1 cellular context compared by ENCODE assay signal in the genomic region with DNA sequence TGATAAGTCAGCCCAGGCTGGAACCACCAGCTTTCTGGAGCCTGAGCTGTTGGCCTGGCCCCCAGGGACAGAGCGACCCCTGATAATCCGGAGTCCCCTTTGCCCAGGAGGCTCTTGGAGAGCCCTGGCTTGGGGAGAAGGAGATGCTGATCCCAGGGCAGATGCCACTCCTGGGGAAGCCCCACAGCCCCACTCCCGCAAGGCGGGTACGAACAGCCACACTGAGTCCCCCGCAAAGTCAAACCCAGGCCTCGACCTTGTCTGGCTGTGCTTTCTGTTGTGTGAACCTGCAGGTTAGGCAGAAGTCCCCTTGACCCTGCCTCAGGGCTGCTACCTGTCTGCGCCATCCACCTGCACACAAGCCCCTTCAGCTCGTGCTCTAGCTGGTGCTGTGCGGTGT.
TF ChIP-seq lines count a peak whose summit lies in the region.

No MANE protein-coding gene starts in this region.

TF ChIP-seq in K562, 482 proteins besides CTCF, POLR2A, EP300 and RAD21:
- TF ChIP-seq, protein P1, sequence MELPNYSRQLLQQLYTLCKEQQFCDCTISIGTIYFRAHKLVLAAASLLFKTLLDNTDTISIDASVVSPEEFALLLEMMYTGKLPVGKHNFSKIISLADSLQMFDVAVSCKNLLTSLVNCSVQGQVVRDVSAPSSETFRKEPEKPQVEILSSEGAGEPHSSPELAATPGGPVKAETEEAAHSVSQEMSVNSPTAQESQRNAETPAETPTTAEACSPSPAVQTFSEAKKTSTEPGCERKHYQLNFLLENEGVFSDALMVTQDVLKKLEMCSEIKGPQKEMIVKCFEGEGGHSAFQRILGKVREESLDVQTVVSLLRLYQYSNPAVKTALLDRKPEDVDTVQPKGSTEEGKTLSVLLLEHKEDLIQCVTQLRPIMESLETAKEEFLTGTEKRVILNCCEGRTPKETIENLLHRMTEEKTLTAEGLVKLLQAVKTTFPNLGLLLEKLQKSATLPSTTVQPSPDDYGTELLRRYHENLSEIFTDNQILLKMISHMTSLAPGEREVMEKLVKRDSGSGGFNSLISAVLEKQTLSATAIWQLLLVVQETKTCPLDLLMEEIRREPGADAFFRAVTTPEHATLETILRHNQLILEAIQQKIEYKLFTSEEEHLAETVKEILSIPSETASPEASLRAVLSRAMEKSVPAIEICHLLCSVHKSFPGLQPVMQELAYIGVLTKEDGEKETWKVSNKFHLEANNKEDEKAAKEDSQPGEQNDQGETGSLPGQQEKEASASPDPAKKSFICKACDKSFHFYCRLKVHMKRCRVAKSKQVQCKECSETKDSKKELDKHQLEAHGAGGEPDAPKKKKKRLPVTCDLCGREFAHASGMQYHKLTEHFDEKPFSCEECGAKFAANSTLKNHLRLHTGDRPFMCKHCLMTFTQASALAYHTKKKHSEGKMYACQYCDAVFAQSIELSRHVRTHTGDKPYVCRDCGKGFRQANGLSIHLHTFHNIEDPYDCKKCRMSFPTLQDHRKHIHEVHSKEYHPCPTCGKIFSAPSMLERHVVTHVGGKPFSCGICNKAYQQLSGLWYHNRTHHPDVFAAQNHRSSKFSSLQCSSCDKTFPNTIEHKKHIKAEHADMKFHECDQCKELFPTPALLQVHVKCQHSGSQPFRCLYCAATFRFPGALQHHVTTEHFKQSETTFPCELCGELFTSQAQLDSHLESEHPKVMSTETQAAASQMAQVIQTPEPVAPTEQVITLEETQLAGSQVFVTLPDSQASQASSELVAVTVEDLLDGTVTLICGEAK (IDR thresholded peaks at IDR 0.05), result no peak
- TF ChIP-seq, protein P1 (CRISPR knock-in tag; IDR thresholded peaks at IDR 0.05), result no peak
- TF ChIP-seq, protein P2, sequence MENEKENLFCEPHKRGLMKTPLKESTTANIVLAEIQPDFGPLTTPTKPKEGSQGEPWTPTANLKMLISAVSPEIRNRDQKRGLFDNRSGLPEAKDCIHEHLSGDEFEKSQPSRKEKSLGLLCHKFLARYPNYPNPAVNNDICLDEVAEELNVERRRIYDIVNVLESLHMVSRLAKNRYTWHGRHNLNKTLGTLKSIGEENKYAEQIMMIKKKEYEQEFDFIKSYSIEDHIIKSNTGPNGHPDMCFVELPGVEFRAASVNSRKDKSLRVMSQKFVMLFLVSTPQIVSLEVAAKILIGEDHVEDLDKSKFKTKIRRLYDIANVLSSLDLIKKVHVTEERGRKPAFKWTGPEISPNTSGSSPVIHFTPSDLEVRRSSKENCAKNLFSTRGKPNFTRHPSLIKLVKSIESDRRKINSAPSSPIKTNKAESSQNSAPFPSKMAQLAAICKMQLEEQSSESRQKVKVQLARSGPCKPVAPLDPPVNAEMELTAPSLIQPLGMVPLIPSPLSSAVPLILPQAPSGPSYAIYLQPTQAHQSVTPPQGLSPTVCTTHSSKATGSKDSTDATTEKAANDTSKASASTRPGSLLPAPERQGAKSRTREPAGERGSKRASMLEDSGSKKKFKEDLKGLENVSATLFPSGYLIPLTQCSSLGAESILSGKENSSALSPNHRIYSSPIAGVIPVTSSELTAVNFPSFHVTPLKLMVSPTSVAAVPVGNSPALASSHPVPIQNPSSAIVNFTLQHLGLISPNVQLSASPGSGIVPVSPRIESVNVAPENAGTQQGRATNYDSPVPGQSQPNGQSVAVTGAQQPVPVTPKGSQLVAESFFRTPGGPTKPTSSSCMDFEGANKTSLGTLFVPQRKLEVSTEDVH (IDR thresholded peaks at IDR 0.05; ENCODE audit: low read depth, partially characterized antibody), result no peak
- TF ChIP-seq ADNP (tag; IDR thresholded peaks at IDR 0.05) (no peak), RFX1 (IDR thresholded peaks at IDR 0.05) (no peak), ZBTB8A (IDR thresholded peaks at IDR 0.05; ENCODE audit: partially characterized antibody) (no peak), SMARCA5 (IDR thresholded peaks at IDR 0.05) (no peak), DPF2 (IDR thresholded peaks at IDR 0.05) (no peak), TEAD1 (CRISPR knock-in tag; IDR thresholded peaks at IDR 0.05) (no peak), ZNF316 (IDR thresholded peaks at IDR 0.05) (no peak), TCF7L2 (IDR thresholded peaks at IDR 0.05; ENCODE audit: low read depth, low read length) (no peak), KLF16 (IDR thresholded peaks at IDR 0.05) (no peak), NR1H2 (CRISPR knock-in tag; IDR thresholded peaks at IDR 0.05) (no peak), TAL1 (IDR thresholded peaks at IDR 0.05) (no peak)
- TF ChIP-seq, protein P3, sequence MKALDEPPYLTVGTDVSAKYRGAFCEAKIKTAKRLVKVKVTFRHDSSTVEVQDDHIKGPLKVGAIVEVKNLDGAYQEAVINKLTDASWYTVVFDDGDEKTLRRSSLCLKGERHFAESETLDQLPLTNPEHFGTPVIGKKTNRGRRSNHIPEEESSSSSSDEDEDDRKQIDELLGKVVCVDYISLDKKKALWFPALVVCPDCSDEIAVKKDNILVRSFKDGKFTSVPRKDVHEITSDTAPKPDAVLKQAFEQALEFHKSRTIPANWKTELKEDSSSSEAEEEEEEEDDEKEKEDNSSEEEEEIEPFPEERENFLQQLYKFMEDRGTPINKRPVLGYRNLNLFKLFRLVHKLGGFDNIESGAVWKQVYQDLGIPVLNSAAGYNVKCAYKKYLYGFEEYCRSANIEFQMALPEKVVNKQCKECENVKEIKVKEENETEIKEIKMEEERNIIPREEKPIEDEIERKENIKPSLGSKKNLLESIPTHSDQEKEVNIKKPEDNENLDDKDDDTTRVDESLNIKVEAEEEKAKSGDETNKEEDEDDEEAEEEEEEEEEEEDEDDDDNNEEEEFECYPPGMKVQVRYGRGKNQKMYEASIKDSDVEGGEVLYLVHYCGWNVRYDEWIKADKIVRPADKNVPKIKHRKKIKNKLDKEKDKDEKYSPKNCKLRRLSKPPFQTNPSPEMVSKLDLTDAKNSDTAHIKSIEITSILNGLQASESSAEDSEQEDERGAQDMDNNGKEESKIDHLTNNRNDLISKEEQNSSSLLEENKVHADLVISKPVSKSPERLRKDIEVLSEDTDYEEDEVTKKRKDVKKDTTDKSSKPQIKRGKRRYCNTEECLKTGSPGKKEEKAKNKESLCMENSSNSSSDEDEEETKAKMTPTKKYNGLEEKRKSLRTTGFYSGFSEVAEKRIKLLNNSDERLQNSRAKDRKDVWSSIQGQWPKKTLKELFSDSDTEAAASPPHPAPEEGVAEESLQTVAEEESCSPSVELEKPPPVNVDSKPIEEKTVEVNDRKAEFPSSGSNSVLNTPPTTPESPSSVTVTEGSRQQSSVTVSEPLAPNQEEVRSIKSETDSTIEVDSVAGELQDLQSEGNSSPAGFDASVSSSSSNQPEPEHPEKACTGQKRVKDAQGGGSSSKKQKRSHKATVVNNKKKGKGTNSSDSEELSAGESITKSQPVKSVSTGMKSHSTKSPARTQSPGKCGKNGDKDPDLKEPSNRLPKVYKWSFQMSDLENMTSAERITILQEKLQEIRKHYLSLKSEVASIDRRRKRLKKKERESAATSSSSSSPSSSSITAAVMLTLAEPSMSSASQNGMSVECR (CRISPR knock-in tag; IDR thresholded peaks at IDR 0.05), result no peak
